Comparison of ENCODE assay signal across 8 cellular contexts in genomic region chr17:50719144-50719923, GRCh38. TPM values are rescaled to one million over a fixed set of nuclear protein-coding genes. Genes with fewer than 3 reads are reported as not detected.
DNase-seq lines count a peak whose midpoint lies in the region; TF ChIP-seq lines count a peak whose summit lies in the region.

LUC7L3 (plus strand) TSS chr17:50719603; CDS start chr17:50719733, 130 bp downstream.

- no peaks in the 10 kb centered on the region for H3K9me3 Mint-ChIP-seq in CD8-positive, alpha-beta memory T cell

- peak; percentile 89 to 95 (median 91) for DNase-seq in CD8-positive, alpha-beta memory T cell
- peak; percentile 98 for DNase-seq in GM20000 (ENCODE audit: low spot score)
- DNase-seq in HS-5 (ENCODE audit: low read depth) = peak; percentile 79
- peak; percentile 41 for DNase-seq in NK-92 (lab: John Stamatoyannopoulos, UW; ENCODE audit: unreplicated experiment)
- peak; percentile 69 to 88 for DNase-seq in activated CD8-positive, alpha-beta memory T cell treated with anti-CD3 and anti-CD28 coated beads for 1 hour (ENCODE audit: extremely low read depth in 1 of 2, low read depth in 1 of 2)
- peak; percentile 88 for DNase-seq in effector CD4-positive, alpha-beta T cell
- peak; percentile 95 for DNase-seq in medulla oblongata (ENCODE audit: extremely low spot score)
- DNase-seq in stimulated activated CD4-positive, alpha-beta T cell treated with anti-CD3 and anti-CD28 coated beads, TNF-alpha, amount 100 ng/mL, for 48 hours (ENCODE audit: low read depth in 3 of 3) = peak; percentile 83 to 89 (median 87)

- POLR2A ChIA-PET in CD8-positive, alpha-beta memory T cell (lab: Charles Lee) = interaction anchor here (0.5 to 2.6 kb wide), 9 partner anchors 11 to 481 kb away, joined by 3 to 43 read pairs (median 3); partner anchors contain the start of gene ANKRD40

- H3K4me1 Mint-ChIP-seq in CD8-positive, alpha-beta memory T cell = peaks cover 23 to 47% (median 38%) of the 10 kb centered on the region in 3 donors

- H3K36me3 ChIP-seq in CD8-positive, alpha-beta memory T cell (ENCODE audit: insufficient read depth, low read length) = no peaks in the 10 kb centered on the region

- no peaks in the 10 kb centered on the region for H3K27me3 ChIP-seq in CD8-positive, alpha-beta memory T cell (ENCODE audit: insufficient read depth, low read length, poor library complexity, severe bottlenecking)

- peaks cover 0 to 1% of the 10 kb centered on the region in 2 donors for H3K27me3 Mint-ChIP-seq in CD8-positive, alpha-beta memory T cell

- H3K4me3 Mint-ChIP-seq in CD8-positive, alpha-beta memory T cell = peak within 1 kb of the TSS; percentile 81 to 99 (median 98)

- H3K9me3 ChIP-seq in CD8-positive, alpha-beta memory T cell (ENCODE audit: low read length) = no peaks in the 10 kb centered on the region

- peaks cover 36% of the 10 kb centered on the region for H3K4me1 ChIP-seq in CD8-positive, alpha-beta memory T cell (ENCODE audit: insufficient read depth, low read length)

- CTCF ChIA-PET in CD8-positive, alpha-beta memory T cell (lab: Charles Lee) = interaction anchor here (0.6 kb wide), 1 partner anchor 19 kb away, joined by 4 read pairs; no protein-coding TSS in a partner anchor

- no peak for TF ChIP-seq CTCF in GM20000 (IDR thresholded peaks at IDR 0.05; ENCODE audit: extremely low read depth, missing control alignments)

- peak within 1 kb of the TSS; percentile 90 for H3K27ac ChIP-seq in CD8-positive, alpha-beta memory T cell (ENCODE audit: low read depth, low read length)

- H3K36me3 Mint-ChIP-seq in CD8-positive, alpha-beta memory T cell = peaks cover 0 to 23% (median 0%) of the 10 kb centered on the region in 3 donors

- peak within 1 kb of the TSS; percentile 88 for H3K4me3 ChIP-seq in CD8-positive, alpha-beta memory T cell (ENCODE audit: low read length)

- peak within 1 kb of the TSS; percentile 86 to 100 (median 99) for H3K27ac Mint-ChIP-seq in CD8-positive, alpha-beta memory T cell

RNA-seq across cellular contexts. Expression of gene LUC7L3, which starts in this region (rescaled TPM):
- 100 to 1,000 TPM; 113 to 120 TPM for total RNA-seq in CD8-positive, alpha-beta memory T cell
- polyA plus RNA-seq in CD8-positive, alpha-beta memory T cell = 72.5 TPM

Comparison
In these comparisons a context has a peak if more than half of its experiments do, and no peak if none do; other contexts are left out.
1. Peak in every context shown above with its lines: DNase-seq, H3K4me3 ChIP-seq and H3K27ac ChIP-seq.
2. DNase-seq: peak in every context shown above with its lines; median percentile 98 in GM20000; 95 in medulla oblongata; 91 in CD8-positive, alpha-beta memory T cell; 88 in effector CD4-positive, alpha-beta T cell; 87 in stimulated activated CD4-positive, alpha-beta T cell treated with anti-CD3 and anti-CD28 coated beads, TNF-alpha, amount 100 ng/mL, for 48 hours; 79 in HS-5; 78 in activated CD8-positive, alpha-beta memory T cell treated with anti-CD3 and anti-CD28 coated beads for 1 hour; 41 in NK-92.